In the genomic region with DNA sequence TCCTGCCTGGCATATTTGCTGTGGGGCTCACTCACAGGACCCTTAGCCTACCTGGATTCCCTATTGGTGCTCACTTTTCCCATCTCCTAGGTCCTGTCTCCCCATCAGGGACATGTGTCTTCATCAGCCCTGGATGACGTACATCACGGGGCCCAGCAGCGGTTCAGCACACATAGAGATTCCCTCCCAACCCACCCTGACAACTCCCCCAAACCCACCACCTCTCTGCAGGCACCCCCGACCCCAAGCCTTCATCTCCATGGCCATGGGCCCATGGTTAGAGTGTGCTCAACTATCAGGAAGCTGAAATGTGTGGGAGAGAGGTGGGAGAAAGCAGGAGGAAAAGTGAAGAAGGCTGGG, we compare ENCODE assay signal across 36 cellular contexts. TPM values are rescaled to one million over a fixed set of nuclear protein-coding genes. Genes with fewer than 3 reads are reported as not detected.
"Had no signal": no experiment of that assay in that cellular context is flagged by ENCODE, and none has a peak within 500 bp of the region (broad histone marks: within the 10 kb centered on the region; RNA-seq: fewer than 3 reads in every experiment).

No MANE protein-coding gene starts in this region.

- H3K27ac Mint-ChIP-seq: activated CD4-positive, alpha-beta memory T cell treated with anti-CD3 and anti-CD28 coated beads, Interleukin-2, amount 10 ng/mL, durations not matched to agents 7 days and 5 days; activated CD8-positive, alpha-beta memory T cell treated with anti-CD3 and anti-CD28 coated beads, Interleukin-2, amount 10 ng/mL, durations not matched to agents 7 days and 5 days; activated naive CD8-positive, alpha-beta T cell treated with anti-CD3 and anti-CD28 coated beads for 36 hours; activated T-cell treated with anti-CD3 and anti-CD28 coated beads, Interleukin-2, amount 50 U/mL, for 72 hours; activated T-helper 17 cell treated with anti-CD3 and anti-CD28 coated beads, Interleukin-2, amount 50 U/mL, for 72 hours had no signal

- ATAC-seq: activated CD8-positive, alpha-beta memory T cell treated with anti-CD3 and anti-CD28 coated beads, Interleukin-2, amount 10 ng/mL, durations not matched to agents 7 days and 5 days; activated T-cell treated with anti-CD3 and anti-CD28 coated beads, Interleukin-2, amount 50 U/mL, for 72 hours; activated T-helper 17 cell treated with anti-CD3 and anti-CD28 coated beads, Interleukin-2, amount 50 U/mL, for 72 hours; K562; SK-N-SH treated with all-trans-retinoic acid at 6 μM for 48 hours had no signal

- H3K36me3 ChIP-seq: brain microvascular endothelial cell had no signal

- H3K9me3 Mint-ChIP-seq: activated CD4-positive, alpha-beta memory T cell treated with anti-CD3 and anti-CD28 coated beads, Interleukin-2, amount 10 ng/mL, durations not matched to agents 7 days and 5 days; activated naive CD8-positive, alpha-beta T cell treated with anti-CD3 and anti-CD28 coated beads for 36 hours; activated T-cell treated with anti-CD3 and anti-CD28 coated beads, Interleukin-2, amount 50 U/mL, for 72 hours; activated T-helper 17 cell treated with anti-CD3 and anti-CD28 coated beads, Interleukin-2, amount 50 U/mL, for 72 hours had no signal

- H3K36me3 Mint-ChIP-seq: activated naive CD8-positive, alpha-beta T cell treated with anti-CD3 and anti-CD28 coated beads for 36 hours had no signal

- H3K9me3 ChIP-seq: Peyer's patch had no signal

- H3K4me3 Mint-ChIP-seq: activated CD4-positive, alpha-beta memory T cell treated with anti-CD3 and anti-CD28 coated beads, Interleukin-2, amount 10 ng/mL, durations not matched to agents 7 days and 5 days; activated CD8-positive, alpha-beta memory T cell treated with anti-CD3 and anti-CD28 coated beads, Interleukin-2, amount 10 ng/mL, durations not matched to agents 7 days and 5 days; activated naive CD8-positive, alpha-beta T cell treated with anti-CD3 and anti-CD28 coated beads for 36 hours; activated T-cell treated with anti-CD3 and anti-CD28 coated beads, Interleukin-2, amount 50 U/mL, for 72 hours; activated T-helper 17 cell treated with anti-CD3 and anti-CD28 coated beads, Interleukin-2, amount 50 U/mL, for 72 hours had no signal

- H3K27me3 Mint-ChIP-seq: activated CD4-positive, alpha-beta memory T cell treated with anti-CD3 and anti-CD28 coated beads, Interleukin-2, amount 10 ng/mL, durations not matched to agents 7 days and 5 days; activated CD8-positive, alpha-beta memory T cell treated with anti-CD3 and anti-CD28 coated beads, Interleukin-2, amount 10 ng/mL, durations not matched to agents 7 days and 5 days; activated naive CD8-positive, alpha-beta T cell treated with anti-CD3 and anti-CD28 coated beads for 36 hours; activated T-helper 17 cell treated with anti-CD3 and anti-CD28 coated beads, Interleukin-2, amount 50 U/mL, for 72 hours had no signal

- H3K4me3 ChIP-seq: K562, Peyer's patch had no signal

- DNase-seq: activated CD4-positive, alpha-beta memory T cell treated with anti-CD3 and anti-CD28 coated beads, Interleukin-2, amount 10 ng/mL, durations not matched to agents 7 days and 5 days; activated CD4-positive, alpha-beta T cell treated with anti-CD3 and anti-CD28 coated beads for 1 hour; activated CD4-positive, alpha-beta T cell treated with anti-CD3 and anti-CD28 coated beads for 48 hours; activated CD4-positive, CD25-positive, alpha-beta regulatory T cell; activated CD8-positive, alpha-beta memory T cell treated with anti-CD3 and anti-CD28 coated beads for 24 hours; activated CD8-positive, alpha-beta memory T cell treated with anti-CD3 and anti-CD28 coated beads, Interleukin-2, amount 10 ng/mL, durations not matched to agents 7 days and 5 days; activated CD8-positive, alpha-beta memory T cell treated with anti-CD3 and anti-CD28 coated beads, Interleukin-2, amount 50 U/mL, for 48 hours; activated effector memory CD4-positive, alpha-beta T cell treated with anti-CD3 and anti-CD28 coated beads, Interleukin-2, amount 50 U/mL, for 16 hours; activated naive CD4-positive, alpha-beta T cell; activated naive CD4-positive, alpha-beta T cell treated with anti-CD3 and anti-CD28 coated beads, Interleukin-2, amount 50 U/mL, for 16 hours; activated naive CD8-positive, alpha-beta T cell treated with anti-CD3 and anti-CD28 coated beads for 36 hours; activated T-cell treated with anti-CD3 and anti-CD28 coated beads, Interleukin-2, amount 50 U/mL, for 72 hours; amniotic stem cell; brain microvascular endothelial cell; central memory CD4-positive, alpha-beta T cell; NCI-H1092 treated with DMSO at 0.1 percent for 48 hours; NCI-H146; NCI-H187; NCI-H2029 treated with DMSO at 0.1 percent for 48 hours; NCI-H2107; NCI-H2171; NCI-H510A; NCI-H774; Peyer's patch; RPMI8226; SIG-M5; T-helper 1 cell; T-helper 2 cell; T-helper 9 cell; WERI-Rb-1 had no signal

- H3K27ac ChIP-seq: brain microvascular endothelial cell, Peyer's patch, WERI-Rb-1 had no signal

- H3K27me3 ChIP-seq: brain microvascular endothelial cell, Peyer's patch had no signal

- H3K4me1 ChIP-seq: Peyer's patch had no signal

RNA-seq across cellular contexts. Expression of gene SPDEF, which starts 25.4 kb away (rescaled TPM):
- total RNA-seq: activated CD4-positive, alpha-beta memory T cell treated with anti-CD3 and anti-CD28 coated beads, Interleukin-2, amount 10 ng/mL, durations not matched to agents 7 days and 5 days; activated naive CD8-positive, alpha-beta T cell treated with anti-CD3 and anti-CD28 coated beads for 36 hours; M059J; Right ventricle myocardium inferior; SK-MEL-5 had no signal
